Comparison of ENCODE assay signal across 1 cellular context in genomic region chr5:112492291-112492690, GRCh38.
TF ChIP-seq lines count a peak whose summit lies in the region.

No MANE protein-coding gene starts in this region.

TF ChIP-seq in HEK293, 187 proteins besides CTCF, POLR2A, EP300 and RAD21 (continued from another document):
- no peak for TF ChIP-seq ZNF629 (tag by site-specific recombination; IDR thresholded peaks at IDR 0.05)
- TF ChIP-seq ZNF660 (tag by site-specific recombination; IDR thresholded peaks at IDR 0.05), result peak; percentile 84; the same call in 1 of the 2 replicates
- TF ChIP-seq ZNF791 (tag by site-specific recombination; IDR thresholded peaks at IDR 0.05), result no peak
- no peak for TF ChIP-seq ZNF24 (tag by site-specific recombination; IDR thresholded peaks at IDR 0.05)
- TF ChIP-seq ZNF785 (tag by site-specific recombination; IDR thresholded peaks at IDR 0.05), result no peak
- peak; percentile 60; the same call in 1 of the 2 replicates for TF ChIP-seq ZNF558 (tag by site-specific recombination; IDR thresholded peaks at IDR 0.05)
- TF ChIP-seq ZNF155 (tag by site-specific recombination; IDR thresholded peaks at IDR 0.05), result no peak
- no peak for TF ChIP-seq PRDM2 (tag by site-specific recombination; IDR thresholded peaks at IDR 0.05; ENCODE audit: borderline replicate concordance)
- no peak for TF ChIP-seq ZNF239 (tag by site-specific recombination; IDR thresholded peaks at IDR 0.05)
- no peak for TF ChIP-seq ZSCAN30 (tag by site-specific recombination; IDR thresholded peaks at IDR 0.05)
- TF ChIP-seq OSR2 (tag by site-specific recombination; IDR thresholded peaks at IDR 0.05), result no peak
- TF ChIP-seq ZNF146 (tag by site-specific recombination; IDR thresholded peaks at IDR 0.05), result no peak
- peak; percentile 46 for TF ChIP-seq ZNF654 (tag by site-specific recombination; IDR thresholded peaks at IDR 0.05; ENCODE audit: low read depth)
- no peak for TF ChIP-seq ZNF398 (tag by site-specific recombination; IDR thresholded peaks at IDR 0.05)
- TF ChIP-seq ZBTB44 (tag by site-specific recombination; IDR thresholded peaks at IDR 0.05), result no peak
- TF ChIP-seq ZNF132 (tag by site-specific recombination; IDR thresholded peaks at IDR 0.05; ENCODE audit: borderline replicate concordance), result no peak
- no peak for TF ChIP-seq ZNF23 (tag by site-specific recombination; IDR thresholded peaks at IDR 0.05; ENCODE audit: borderline replicate concordance)
- TF ChIP-seq ZNF2 (tag by site-specific recombination; IDR thresholded peaks at IDR 0.05), result peak; percentile 80
- TF ChIP-seq GLIS2 (tag by site-specific recombination; IDR thresholded peaks at IDR 0.05), result no peak
- TF ChIP-seq ZNF449 (tag by site-specific recombination; IDR thresholded peaks at IDR 0.05), result no peak
- TF ChIP-seq SP7 (tag by site-specific recombination; IDR thresholded peaks at IDR 0.05), result no peak
- TF ChIP-seq ZBTB17 (tag by site-specific recombination; IDR thresholded peaks at IDR 0.05), result peak; percentile 42; the same call in 1 of the 2 replicates
TF ChIP-seq in HEK293: peak in this region for 5.
